Comparison of ENCODE assay signal across 14 cellular contexts in genomic region chr7:98091061-98091460, GRCh38.
"Had no signal": no experiment of that assay in that cellular context is flagged by ENCODE, and none has a peak within 500 bp of the region (broad histone marks: within the 10 kb centered on the region; RNA-seq: fewer than 3 reads in every experiment).

No MANE protein-coding gene starts in this region.

- ATAC-seq: activated T-helper 17 cell treated with anti-CD3 and anti-CD28 coated beads, Interleukin-2, amount 50 U/mL, for 72 hours; natural killer cell treated with Interleukin-12 subunit alpha and Interleukin-12 subunit beta and Interleukin-15 and Interleukin-18, amount 100 ng/mL, for 72 hours; stimulated activated memory B cell treated with anti-CD40 and anti-IgM and Interleukin-4, amounts not matched to agents 10 μg/mL and 1 μg/mL and 100 μg/mL, for 72 hours had no signal

- H3K4me3 ChIP-seq: breast epithelium, thyroid gland had no signal

- DNase-seq: activated CD4-positive, alpha-beta T cell treated with anti-CD3 and anti-CD28 coated beads, Interleukin-2, amount 50 U/mL, for 48 hours; activated naive CD4-positive, alpha-beta T cell treated with Interleukin-2 at 50 U/mL for 16 hours; aorta; dermis blood vessel endothelial cell; erythroblast; kidney; mesendoderm; stimulated activated CD4-positive, alpha-beta T cell treated with anti-CD3 and anti-CD28 coated beads, Interleukin-2, amount 100 ng/mL, for 48 hours; thyroid gland; WERI-Rb-1 had no signal

- H3K36me3 ChIP-seq: breast epithelium, thyroid gland, WERI-Rb-1 had no signal

- H3K4me1 ChIP-seq: breast epithelium, thyroid gland had no signal

- H3K27me3 ChIP-seq: breast epithelium, thyroid gland had no signal

- H3K9me3 ChIP-seq: thyroid gland had no signal

- H3K27ac ChIP-seq: breast epithelium, thyroid gland, WERI-Rb-1 had no signal
